8 cellular contexts compared by ENCODE assay signal in genomic region chr4:78937837-78938236, GRCh38. TPM values are rescaled to one million over a fixed set of nuclear protein-coding genes. Genes with fewer than 3 reads are reported as not detected.
DNase-seq lines count a peak whose midpoint lies in the region; ATAC-seq and TF ChIP-seq lines count a peak whose summit lies in the region.

No MANE protein-coding gene starts in this region.

- DNase-seq in activated naive CD4-positive, alpha-beta T cell treated with anti-CD3 and anti-CD28 coated beads, Interleukin-2, amount 50 U/mL, for 72 hours (ENCODE audit: low spot score in 2 of 2) = no peak
- DNase-seq in T-cell (no peak), testis (no peak), NCI-H2171 (lab: John Stamatoyannopoulos, UW) (no peak), CD1c-positive myeloid dendritic cell (ENCODE audit: extremely low spot score) (no peak)

- peaks cover 49% of the 10 kb centered on the region for H3K4me1 Mint-ChIP-seq in activated naive CD4-positive, alpha-beta T cell treated with anti-CD3 and anti-CD28 coated beads, Interleukin-2, amount 50 U/mL, for 24 hours
- H3K4me1 Mint-ChIP-seq in T-cell = peaks cover 42 to 54% (median 42%) of the 10 kb centered on the region in 3 donors

- CTCF ChIA-PET in T-cell (lab: Charles Lee) = interaction anchor here in 1 of 2 donors (0.7 kb wide), 1 partner anchor 1258 kb away, joined by 3 read pairs; no protein-coding TSS in a partner anchor

- ATAC-seq in activated naive CD4-positive, alpha-beta T cell treated with anti-CD3 and anti-CD28 coated beads, Interleukin-2, amount 50 U/mL, for 72 hours = no peak
- ATAC-seq in T-cell (replicated peaks in 1 of 4) = no peak
- no peak for ATAC-seq in gastroesophageal sphincter
- no peak for ATAC-seq in GM21423 (IDR thresholded peaks at IDR 0.05; ENCODE audit: unreplicated experiment)

- H3K4me3 Mint-ChIP-seq in activated naive CD4-positive, alpha-beta T cell treated with anti-CD3 and anti-CD28 coated beads, Interleukin-2, amount 50 U/mL, for 24 hours = peak overlapping the region; percentile 82
- peak overlapping the region; percentile 35 to 99 (median 59) for H3K4me3 Mint-ChIP-seq in T-cell

- H3K4me3 ChIP-seq in gastroesophageal sphincter (peak overlapping the region; percentile 84 to 90), testis (peak overlapping the region; percentile 91 to 94)

- TF ChIP-seq CTCF in gastroesophageal sphincter (IDR thresholded peaks at IDR 0.05) (no peak), testis (IDR thresholded peaks at IDR 0.05) (no peak)

- no peak for TF ChIP-seq EP300 in gastroesophageal sphincter (IDR thresholded peaks at IDR 0.05)

- POLR2A ChIA-PET in T-cell (lab: Charles Lee) = interaction anchor here (0.9 to 1.1 kb wide), 3 partner anchors 15 to 20 kb away, joined by 3 read pairs; no protein-coding TSS in a partner anchor

- peak overlapping the region; percentile 25 for H3K27ac Mint-ChIP-seq in activated naive CD4-positive, alpha-beta T cell treated with anti-CD3 and anti-CD28 coated beads, Interleukin-2, amount 50 U/mL, for 24 hours
- no peak overlapping the region for H3K27ac Mint-ChIP-seq in activated naive CD4-positive, alpha-beta T cell treated with anti-CD3 and anti-CD28 coated beads, Interleukin-2, amount 50 U/mL, for 72 hours
- H3K27ac Mint-ChIP-seq in T-cell = no peak overlapping the region

- H3K27ac ChIP-seq in gastroesophageal sphincter = peak overlapping the region in 1 of 4 donors; percentile 95
- H3K27ac ChIP-seq in testis = no peak overlapping the region

- peaks cover 5% of the 10 kb centered on the region for H3K36me3 Mint-ChIP-seq in activated naive CD4-positive, alpha-beta T cell treated with anti-CD3 and anti-CD28 coated beads, Interleukin-2, amount 50 U/mL, for 24 hours
- H3K36me3 Mint-ChIP-seq in activated naive CD4-positive, alpha-beta T cell treated with anti-CD3 and anti-CD28 coated beads, Interleukin-2, amount 50 U/mL, for 72 hours = peaks cover 6 to 10% of the 10 kb centered on the region in 2 donors
- H3K36me3 Mint-ChIP-seq in T-cell = peaks cover 13% of the 10 kb centered on the region

- H3K27me3 Mint-ChIP-seq in activated naive CD4-positive, alpha-beta T cell treated with anti-CD3 and anti-CD28 coated beads, Interleukin-2, amount 50 U/mL, for 24 hours = peaks cover 3% of the 10 kb centered on the region
- H3K27me3 Mint-ChIP-seq in T-cell = peaks cover under 1 to 3% of the 10 kb centered on the region in 2 donors

- no peaks in the 10 kb centered on the region for H3K27me3 ChIP-seq in gastroesophageal sphincter
- no peaks in the 10 kb centered on the region for H3K27me3 ChIP-seq in testis

- H3K9me3 Mint-ChIP-seq in activated naive CD4-positive, alpha-beta T cell treated with anti-CD3 and anti-CD28 coated beads, Interleukin-2, amount 50 U/mL, for 24 hours = no peaks in the 10 kb centered on the region
- H3K9me3 Mint-ChIP-seq in activated naive CD4-positive, alpha-beta T cell treated with anti-CD3 and anti-CD28 coated beads, Interleukin-2, amount 50 U/mL, for 72 hours = no peaks in the 10 kb centered on the region
- no peaks in the 10 kb centered on the region for H3K9me3 Mint-ChIP-seq in T-cell

- no peaks in the 10 kb centered on the region for H3K9me3 ChIP-seq in gastroesophageal sphincter
- H3K9me3 ChIP-seq in testis = no peaks in the 10 kb centered on the region

- WGBS in gastroesophageal sphincter (ENCODE audit: low coverage in 1 of 2), 2 donors = 68 to 84% methylated on average over 3 to 4 of the region's 4 CpGs
- WGBS in testis, 2 donors = 70 to 74% methylated on average over 4 of the region's 4 CpGs

- TF ChIP-seq POLR2A in gastroesophageal sphincter (IDR thresholded peaks at IDR 0.05) (no peak), testis (IDR thresholded peaks at IDR 0.05) (no peak)

- peaks cover 0 to 4% of the 10 kb centered on the region in 2 donors for H3K36me3 ChIP-seq in gastroesophageal sphincter
- no peaks in the 10 kb centered on the region for H3K36me3 ChIP-seq in testis (ENCODE audit: low read depth, missing control alignments)

- intact Hi-C loops in testis (cut with DNase I; ENCODE audit: low total_unique reads) = no loop called here

- peaks cover 0 to 47% (median 7%) of the 10 kb centered on the region in 3 donors for H3K4me1 ChIP-seq in gastroesophageal sphincter
- H3K4me1 ChIP-seq in testis = peaks cover 5% of the 10 kb centered on the region

RNA-seq across cellular contexts. Expression of gene PAQR3, which starts 1.4 kb away (rescaled TPM):
- total RNA-seq in activated naive CD4-positive, alpha-beta T cell treated with anti-CD3 and anti-CD28 coated beads, Interleukin-2, amount 50 U/mL, for 72 hours = 10 to 100 TPM in 1 of 2 donors, 1 to 10 TPM in 1; 7.1 to 16.7 TPM
- total RNA-seq in T-cell (10 to 100 TPM in 4 of 5 donors, 1 to 10 TPM in 1; 8.7 to 26.6 (median 11.2) TPM), gastroesophageal sphincter (10 to 100 TPM; 22.8 to 76.0 (median 48.0) TPM), testis (10 to 100 TPM; 53.8 to 76.6 TPM)
- 65.5 TPM for polyA plus RNA-seq in testis (ENCODE audit: insufficient read depth, low read depth, low replicate concordance)
